Comparison of ENCODE assay signal across 9 cellular contexts in the genomic region with DNA sequence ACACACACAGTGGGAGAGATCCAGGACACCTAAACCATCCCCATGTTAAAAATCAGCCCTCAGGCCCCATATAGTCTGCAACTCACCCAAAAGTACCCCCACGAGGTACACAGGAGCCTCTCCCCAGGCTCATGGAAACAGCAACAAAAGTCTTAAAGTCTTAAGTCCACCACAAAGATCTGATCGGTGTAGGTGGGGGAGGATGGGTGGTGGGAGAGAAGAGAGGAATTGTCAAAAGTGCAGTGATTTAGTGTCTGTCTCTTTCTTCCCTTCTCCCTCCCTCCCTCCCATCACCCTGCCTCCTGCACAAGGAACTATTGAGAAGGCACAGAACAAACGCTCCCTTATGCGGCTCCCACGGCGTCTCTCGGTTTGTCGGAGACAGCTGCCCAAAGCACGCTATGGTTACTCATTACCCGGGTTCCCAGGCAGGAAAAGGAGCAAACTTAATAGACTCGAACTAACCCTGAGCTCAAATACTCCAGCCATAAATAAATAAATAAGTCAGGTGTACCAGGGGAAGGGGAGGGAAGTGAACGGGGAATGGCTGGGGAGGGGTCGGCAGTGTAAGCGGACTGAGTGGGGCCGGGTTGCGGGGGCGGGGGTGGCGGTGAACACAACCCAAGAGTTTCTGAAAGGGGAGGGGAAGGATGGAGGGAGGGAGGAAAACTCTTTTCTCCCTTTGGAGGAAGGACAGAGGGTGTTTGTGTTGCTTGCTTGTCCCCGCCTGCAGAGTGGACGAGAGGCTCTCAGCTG.
DNase-seq lines count a peak whose midpoint lies in the region; ATAC-seq and TF ChIP-seq lines count a peak whose summit lies in the region.
"Had no signal": no experiment of that assay in that cellular context is flagged by ENCODE, and none has a peak within 500 bp of the region (broad histone marks: within the 10 kb centered on the region; RNA-seq: fewer than 3 reads in every experiment).

No MANE protein-coding gene starts in this region.

- H3K9ac ChIP-seq in HUES64 (ENCODE audit: low read depth, low read length): no peak overlapping the region

- in situ Hi-C loops in G401 (cut with HindIII; ENCODE audit: low sequenced_read_pairs): no loop called here

- peak overlapping the region; percentile 35 for H3K4me3 ChIP-seq in HUES64 (ENCODE audit: low read length)
- no peak overlapping the region for H3K4me3 ChIP-seq in esophagus squamous epithelium
- H3K4me3 ChIP-seq in lower lobe of right lung: no peak overlapping the region

- TF ChIP-seq CTCF in esophagus squamous epithelium (IDR thresholded peaks at IDR 0.05): no peak
- TF ChIP-seq CTCF in lower lobe of right lung (IDR thresholded peaks at IDR 0.05): no peak

- H3K27me3 ChIP-seq in HUES64 (ENCODE audit: insufficient read depth, low read length) (peaks cover 8% of the 10 kb centered on the region; the same call in 1 of the 2 replicates), esophagus squamous epithelium (peaks cover 0 to 31% (median 0%) of the 10 kb centered on the region in 4 donors), lower lobe of right lung (ENCODE audit: low read depth) (no peaks in the 10 kb centered on the region)

- WGBS in HUES64: 22% methylated on average over 19 of the region's 20 CpGs
- 45 to 50% methylated on average over 8 to 18 of the region's 20 CpGs for WGBS in esophagus squamous epithelium, 2 donors

- H3K27ac ChIP-seq in HUES64 (ENCODE audit: low read depth, low read length): no peak overlapping the region
- peak overlapping the region; percentile 51 to 66 (median 58) for H3K27ac ChIP-seq in esophagus squamous epithelium
- H3K27ac ChIP-seq in lower lobe of right lung: no peak overlapping the region

- H3K4me1 ChIP-seq in HUES64 (ENCODE audit: insufficient read depth, low read length) (peaks cover 16% of the 10 kb centered on the region; the same call in 1 of the 2 replicates), esophagus squamous epithelium (peaks cover 0 to 54% (median 24%) of the 10 kb centered on the region in 3 donors), lower lobe of right lung (no peaks in the 10 kb centered on the region)

- H3K9me3 ChIP-seq in HUES64 (ENCODE audit: insufficient read depth, low read depth, low read length) (no peaks in the 10 kb centered on the region), esophagus squamous epithelium (no peaks in the 10 kb centered on the region), lower lobe of right lung (no peaks in the 10 kb centered on the region)

- TF ChIP-seq POLR2A in esophagus squamous epithelium (IDR thresholded peaks at IDR 0.05): no peak

- intact Hi-C loops in esophagus squamous epithelium (cut with DNase I) (no loop called here), lower lobe of right lung (cut with DNase I) (no loop called here)

- DNase-seq in G401 (ENCODE audit: low spot score) (peak; percentile 19), esophagus squamous epithelium (lab: John Stamatoyannopoulos, UW) (no peak), occipital lobe (lab: John Stamatoyannopoulos, UW) (peak; percentile 52), lower lobe of right lung (no peak), NCI-H2029 (lab: John Stamatoyannopoulos, UW) (no peak), NCI-H2081 treated with DMSO at 0.1 percent for 48 hours (lab: John Stamatoyannopoulos, UW) (no peak)
- DNase-seq: naive B cell had no signal

- ATAC-seq in lower lobe of right lung (no peak), HG03196 (IDR thresholded peaks at IDR 0.05; ENCODE audit: unreplicated experiment) (no peak)

- H3K36me3 ChIP-seq in HUES64 (ENCODE audit: insufficient read depth, low read length) (no peaks in the 10 kb centered on the region), esophagus squamous epithelium (no peaks in the 10 kb centered on the region), lower lobe of right lung (no peaks in the 10 kb centered on the region)

Comparison
In these comparisons a context has a peak if more than half of its experiments do, and no peak if none do; other contexts are left out.
1. DNase-seq: peak in G401 (single experiment) and occipital lobe (single experiment); none in esophagus squamous epithelium (single experiment), lower lobe of right lung (single experiment), NCI-H2029 (single experiment) and NCI-H2081 treated with DMSO at 0.1 percent for 48 hours (single experiment).
2. H3K27ac ChIP-seq: peak in esophagus squamous epithelium (4 of 4); none in HUES64 (single experiment) and lower lobe of right lung (single experiment).